1 cellular context compared by ENCODE assay signal in the genomic region with DNA sequence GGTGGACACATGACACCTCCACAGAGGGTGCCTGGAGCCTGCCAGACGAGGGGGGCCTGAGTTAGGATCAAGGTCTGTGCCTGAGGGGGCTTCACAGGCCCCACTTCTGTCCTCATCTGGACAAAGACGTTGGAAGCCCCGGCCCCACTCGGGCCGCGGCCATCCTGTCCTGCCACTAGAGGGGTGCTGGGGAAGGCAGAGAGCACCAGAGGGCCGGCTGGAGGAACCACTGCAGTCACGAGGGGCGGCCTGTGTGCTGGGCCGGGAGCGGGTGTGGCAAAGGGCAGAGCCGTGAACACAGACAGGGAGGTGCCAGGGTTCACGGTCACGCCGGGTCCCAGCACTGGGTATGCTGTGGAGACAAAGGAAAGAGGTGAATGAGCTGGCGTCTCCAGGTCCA.
A peak's percentile ranks its signal among the peaks of the same experiment; 100 is the strongest.
TF ChIP-seq lines count a peak whose summit lies in the region.

No MANE protein-coding gene starts in this region.

TF ChIP-seq in HepG2, 621 proteins besides CTCF, POLR2A, EP300 and RAD21:
- TF ChIP-seq, protein P1, sequence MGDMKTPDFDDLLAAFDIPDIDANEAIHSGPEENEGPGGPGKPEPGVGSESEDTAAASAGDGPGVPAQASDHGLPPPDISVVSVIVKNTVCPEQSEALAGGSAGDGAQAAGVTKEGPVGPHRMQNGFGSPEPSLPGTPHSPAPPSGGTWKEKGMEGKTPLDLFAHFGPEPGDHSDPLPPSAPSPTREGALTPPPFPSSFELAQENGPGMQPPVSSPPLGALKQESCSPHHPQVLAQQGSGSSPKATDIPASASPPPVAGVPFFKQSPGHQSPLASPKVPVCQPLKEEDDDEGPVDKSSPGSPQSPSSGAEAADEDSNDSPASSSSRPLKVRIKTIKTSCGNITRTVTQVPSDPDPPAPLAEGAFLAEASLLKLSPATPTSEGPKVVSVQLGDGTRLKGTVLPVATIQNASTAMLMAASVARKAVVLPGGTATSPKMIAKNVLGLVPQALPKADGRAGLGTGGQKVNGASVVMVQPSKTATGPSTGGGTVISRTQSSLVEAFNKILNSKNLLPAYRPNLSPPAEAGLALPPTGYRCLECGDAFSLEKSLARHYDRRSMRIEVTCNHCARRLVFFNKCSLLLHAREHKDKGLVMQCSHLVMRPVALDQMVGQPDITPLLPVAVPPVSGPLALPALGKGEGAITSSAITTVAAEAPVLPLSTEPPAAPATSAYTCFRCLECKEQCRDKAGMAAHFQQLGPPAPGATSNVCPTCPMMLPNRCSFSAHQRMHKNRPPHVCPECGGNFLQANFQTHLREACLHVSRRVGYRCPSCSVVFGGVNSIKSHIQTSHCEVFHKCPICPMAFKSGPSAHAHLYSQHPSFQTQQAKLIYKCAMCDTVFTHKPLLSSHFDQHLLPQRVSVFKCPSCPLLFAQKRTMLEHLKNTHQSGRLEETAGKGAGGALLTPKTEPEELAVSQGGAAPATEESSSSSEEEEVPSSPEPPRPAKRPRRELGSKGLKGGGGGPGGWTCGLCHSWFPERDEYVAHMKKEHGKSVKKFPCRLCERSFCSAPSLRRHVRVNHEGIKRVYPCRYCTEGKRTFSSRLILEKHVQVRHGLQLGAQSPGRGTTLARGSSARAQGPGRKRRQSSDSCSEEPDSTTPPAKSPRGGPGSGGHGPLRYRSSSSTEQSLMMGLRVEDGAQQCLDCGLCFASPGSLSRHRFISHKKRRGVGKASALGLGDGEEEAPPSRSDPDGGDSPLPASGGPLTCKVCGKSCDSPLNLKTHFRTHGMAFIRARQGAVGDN (CRISPR knock-in tag; IDR thresholded peaks at IDR 0.05) = 0 out of 2 replicates have a peak, but pooled peaks have one; percentile 18
- TF ChIP-seq SKI (IDR thresholded peaks at IDR 0.05; ENCODE audit: partially characterized antibody) = peak; percentile 28
